Comparison of ENCODE assay signal across 8 cellular contexts in the genomic region with DNA sequence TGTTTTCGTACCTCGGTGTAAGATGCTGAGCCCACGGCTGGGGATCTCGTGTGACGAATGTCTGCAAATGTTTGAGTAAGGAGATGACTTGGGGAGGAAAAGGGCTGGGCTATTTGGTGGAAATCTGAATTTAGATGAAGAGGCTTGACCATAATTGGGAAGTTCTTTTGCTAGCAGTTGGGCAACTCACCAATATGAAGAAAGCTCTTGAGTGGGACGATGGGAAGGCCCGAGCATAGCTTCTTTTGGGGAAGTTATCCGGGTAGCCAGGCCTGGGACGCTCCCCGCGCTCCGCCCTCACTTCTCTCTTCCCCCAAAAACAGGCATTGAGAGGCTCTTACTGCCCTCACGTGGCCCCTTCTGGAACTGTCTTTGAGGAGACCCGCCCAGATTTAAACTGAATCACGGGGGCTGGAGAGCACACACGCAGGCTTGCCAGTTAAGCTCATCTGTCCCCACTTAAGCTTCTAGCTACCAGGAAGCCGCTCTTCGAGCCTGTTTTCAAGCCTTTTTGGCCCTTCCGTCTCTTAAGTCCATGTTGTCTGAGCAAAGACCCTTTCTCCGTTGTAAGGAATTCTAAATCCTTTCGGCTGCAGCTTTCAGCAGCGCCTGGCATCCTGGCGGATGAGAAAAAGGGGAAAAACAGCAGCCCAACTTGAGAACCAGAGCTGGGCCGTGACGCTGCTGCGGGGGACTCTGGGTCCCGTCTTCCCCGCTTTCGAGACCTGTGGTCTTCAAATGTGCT.
A peak's percentile ranks its signal among the peaks of the same experiment; 100 is the strongest.
DNase-seq lines count a peak whose midpoint lies in the region; ATAC-seq and TF ChIP-seq lines count a peak whose summit lies in the region.

No MANE protein-coding gene starts in this region.

- peak; percentile 78 to 82 for TF ChIP-seq POLR2A in tibial nerve (IDR thresholded peaks at IDR 0.05)

- H3K36me3 ChIP-seq in cardiac muscle cell (no peaks in the 10 kb centered on the region), parathyroid adenoma (ENCODE audit: control insufficient read depth, insufficient read depth, low read length) (no peaks in the 10 kb centered on the region), tibial nerve (peaks cover 0 to 26% (median 0%) of the 10 kb centered on the region in 3 donors)

- peak; percentile 96 for DNase-seq in GM12865 (ENCODE audit: low read depth)
- peak; percentile 86 for DNase-seq in NCI-H1092 (lab: John Stamatoyannopoulos, UW)
- DNase-seq in SKM-1 treated with dmso at 0.1 percent for 144 hours (lab: John Stamatoyannopoulos, UW; ENCODE audit: unreplicated experiment) = peak; percentile 100
- DNase-seq in activated naive CD8-positive, alpha-beta T cell treated with anti-CD3 and anti-CD28 coated beads, Interleukin-2, amount 50 U/mL, for 24 hours = peak; percentile 92
- peak; percentile 92 to 97 for DNase-seq in cardiac muscle cell (ENCODE audit: low read depth in 1 of 2, low spot score in 1 of 2)
- DNase-seq in tibial nerve (ENCODE audit: low spot score in 2 of 2) = peak; percentile 92 to 98

- H3K4me1 ChIP-seq in cardiac muscle cell (ENCODE audit: low read depth) (peaks cover 7% of the 10 kb centered on the region), parathyroid adenoma (no peaks in the 10 kb centered on the region), tibial nerve (peaks cover 0 to 20% (median 10%) of the 10 kb centered on the region in 4 donors)

- peak overlapping the region; percentile 85 for H2AFZ ChIP-seq in parathyroid adenoma

- no peaks in the 10 kb centered on the region for H3K9me3 Mint-ChIP-seq in activated naive CD8-positive, alpha-beta T cell treated with anti-CD3 and anti-CD28 coated beads, Interleukin-2, amount 50 U/mL, for 24 hours

- 3 to 5% methylated on average over 29 of the region's 29 CpGs for WGBS in tibial nerve, 2 donors

- peaks cover 19% of the 10 kb centered on the region for H3K4me1 Mint-ChIP-seq in activated naive CD8-positive, alpha-beta T cell treated with anti-CD3 and anti-CD28 coated beads, Interleukin-2, amount 50 U/mL, for 24 hours

- H3K4me2 ChIP-seq in parathyroid adenoma (ENCODE audit: low read length) = peak overlapping the region; percentile 54

- no peaks in the 10 kb centered on the region for H3K79me2 ChIP-seq in parathyroid adenoma

- no peaks in the 10 kb centered on the region for H3K27me3 Mint-ChIP-seq in activated naive CD8-positive, alpha-beta T cell treated with anti-CD3 and anti-CD28 coated beads, Interleukin-2, amount 50 U/mL, for 24 hours

- ATAC-seq in HG02588 (IDR thresholded peaks at IDR 0.05; ENCODE audit: unreplicated experiment) = peak; percentile 96
- ATAC-seq in activated naive CD8-positive, alpha-beta T cell treated with anti-CD3 and anti-CD28 coated beads, Interleukin-2, amount 50 U/mL, for 24 hours = peak; percentile 97

- no peaks in the 10 kb centered on the region for H3K36me3 Mint-ChIP-seq in activated naive CD8-positive, alpha-beta T cell treated with anti-CD3 and anti-CD28 coated beads, Interleukin-2, amount 50 U/mL, for 24 hours (ENCODE audit: low read depth)

- H3K9ac ChIP-seq in parathyroid adenoma = no peak overlapping the region

- H3K9me3 ChIP-seq in cardiac muscle cell (ENCODE audit: low read depth) (no peaks in the 10 kb centered on the region), parathyroid adenoma (ENCODE audit: control insufficient read depth, low read length) (no peaks in the 10 kb centered on the region), tibial nerve (peaks cover 0 to under 1% (median 0%) of the 10 kb centered on the region in 4 donors)

- peak overlapping the region; percentile 72 for H3K4me3 Mint-ChIP-seq in activated naive CD8-positive, alpha-beta T cell treated with anti-CD3 and anti-CD28 coated beads, Interleukin-2, amount 50 U/mL, for 24 hours

- TF ChIP-seq EP300 in tibial nerve (IDR thresholded peaks at IDR 0.05) = peak; percentile 54 to 94

- TF ChIP-seq CTCF in GM12865 (IDR thresholded peaks at IDR 0.05; ENCODE audit: insufficient read depth, low read depth, low read length, missing control alignments) = peak; percentile 84
- TF ChIP-seq CTCF in cardiac muscle cell (IDR thresholded peaks at IDR 0.05; ENCODE audit: low read depth, low read length) = peak; percentile 83
- TF ChIP-seq CTCF in parathyroid adenoma (IDR thresholded peaks at IDR 0.05) = peak; percentile 59
- TF ChIP-seq CTCF in tibial nerve (IDR thresholded peaks at IDR 0.05) = peak; percentile 77 to 93 (median 89)

- H3K4me3 ChIP-seq in GM12865 (ENCODE audit: low read depth, low read length) (peak overlapping the region; percentile 55), cardiac muscle cell (peak overlapping the region; percentile 18), parathyroid adenoma (ENCODE audit: low read depth, low read length) (no peak overlapping the region), tibial nerve (peak overlapping the region; percentile 21 to 48 (median 41))

- H3K27ac Mint-ChIP-seq in activated naive CD8-positive, alpha-beta T cell treated with anti-CD3 and anti-CD28 coated beads, Interleukin-2, amount 50 U/mL, for 24 hours = peak overlapping the region; percentile 78

- H3K27ac ChIP-seq in cardiac muscle cell (peak overlapping the region; percentile 81), parathyroid adenoma (peak overlapping the region; percentile 73), tibial nerve (peak overlapping the region; percentile 90 to 98 (median 93))

- no peaks in the 10 kb centered on the region for H3K27me3 ChIP-seq in cardiac muscle cell
- peaks cover 3% of the 10 kb centered on the region for H3K27me3 ChIP-seq in parathyroid adenoma (ENCODE audit: control insufficient read depth, insufficient read depth, low read length)
- no peaks in the 10 kb centered on the region for H3K27me3 ChIP-seq in tibial nerve
